Comparison of ENCODE assay signal across 8 cellular contexts in the genomic region with DNA sequence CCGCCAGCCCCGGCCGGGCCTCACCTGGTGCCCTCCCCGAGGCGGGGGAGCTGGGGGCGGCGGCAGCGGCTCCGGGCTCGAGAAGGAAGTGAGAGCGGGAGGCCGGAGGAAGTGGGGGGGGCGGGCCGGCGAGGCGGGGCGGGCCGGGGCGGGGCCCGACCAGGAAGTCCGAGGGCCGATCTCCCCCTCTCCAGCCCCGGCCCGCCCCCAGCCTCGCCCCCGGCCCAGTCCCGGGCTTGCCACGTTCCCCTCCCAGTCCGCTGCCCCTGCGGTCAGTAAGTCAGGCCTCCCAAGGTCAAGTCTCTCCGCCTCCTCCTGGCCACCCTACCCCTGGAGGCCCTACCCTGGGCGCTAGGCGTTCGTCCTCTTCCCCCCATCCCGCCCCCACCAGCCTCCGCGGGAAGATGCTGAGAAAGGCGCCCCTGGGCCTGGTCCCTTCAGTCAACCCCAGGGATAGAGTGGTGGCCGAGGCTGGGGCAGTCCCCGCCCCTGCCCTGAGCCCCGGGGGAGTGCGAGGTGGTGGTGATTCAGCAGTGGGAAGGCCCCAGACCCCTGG. TPM values are rescaled to one million over a fixed set of nuclear protein-coding genes. Genes with fewer than 3 reads are reported as not detected.
A peak's percentile ranks its signal among the peaks of the same experiment; 100 is the strongest.
DNase-seq lines count a peak whose midpoint lies in the region; ATAC-seq and TF ChIP-seq lines count a peak whose summit lies in the region.

A gene (minus strand): TSS at position 90 of the 556 bp plus-strand sequence. CDS start 12,821 bp downstream, outside the sequence.

- peak within 1 kb of the TSS; percentile 43 for H3K27ac ChIP-seq in PC-9

- DNase-seq in D341Med (ENCODE audit: low spot score) (peak; percentile 86), PC-9 (peak; percentile 63 to 70), Right ventricle myocardium inferior (ENCODE audit: missing footprints) (peak; percentile 94), osteocyte (ENCODE audit: extremely low spot score, unreplicated experiment) (peak; percentile 90), cortex of kidney (lab: John Stamatoyannopoulos, UW) (no peak)
- DNase-seq in activated naive CD8-positive, alpha-beta T cell treated with anti-CD3 and anti-CD28 coated beads, Interleukin-2, amount 50 U/mL, for 16 hours (ENCODE audit: low read depth, low spot score): peak; percentile 26

- TF ChIP-seq CTCF in PC-9 (conservative IDR thresholded peaks at IDR 0.05): no peak
- no peak for TF ChIP-seq CTCF in osteocyte (IDR thresholded peaks at IDR 0.05)

- no peaks in the 10 kb centered on the region for H3K9me3 ChIP-seq in PC-9 (ENCODE audit: insufficient read depth, low read depth)

- H3K4me3 ChIP-seq in PC-9: peak within 1 kb of the TSS; percentile 68

- POLR2A ChIA-PET in PC-9 (lab: Charles Lee; ENCODE audit: unreplicated experiment): interaction anchor here (0.6 to 0.7 kb wide), 2 partner anchors 184 to 198 kb away, joined by 4 to 10 read pairs; no protein-coding TSS in a partner anchor

- peak within 1 kb of the TSS; percentile 79 for H2AFZ ChIP-seq in PC-9

- no peaks in the 10 kb centered on the region for H3K27me3 Mint-ChIP-seq in osteocyte (ENCODE audit: unreplicated experiment)

- ATAC-seq in GM19372 (IDR thresholded peaks at IDR 0.05; ENCODE audit: low read depth, unreplicated experiment) (peak; percentile 30), HG03457 (IDR thresholded peaks at IDR 0.05; ENCODE audit: unreplicated experiment) (peak; percentile 32), Right ventricle myocardium inferior (peak; percentile 87)

- no peaks in the 10 kb centered on the region for H4K20me1 ChIP-seq in PC-9 (ENCODE audit: insufficient read depth)

- H3K79me2 ChIP-seq in PC-9 (ENCODE audit: low read depth): peaks cover 25% of the 10 kb centered on the region

- no TSS peak for BruUV-seq in PC-9 (replicated peaks; lab: Mats Ljungman, UMichigan)

- no peaks in the 10 kb centered on the region for H3K9me2 ChIP-seq in PC-9 (ENCODE audit: insufficient read depth)

- intact Hi-C loops in PC-9 (cut with micrococcal nuclease; ENCODE audit: unreplicated experiment) (loop anchor here (1.0 to 2.0 kb wide), 2 partner anchors 25 to 32 kb away; a partner anchor contains a TSS), Right ventricle myocardium inferior (cut with DNase I) (loop anchor here (1.0 kb wide), 1 partner anchor 44 kb away; a partner anchor contains a TSS)

- no peaks in the 10 kb centered on the region for H3K27me3 ChIP-seq in PC-9 (ENCODE audit: insufficient read depth, low read depth)

- peak within 1 kb of the TSS; percentile 94 for H3K27ac Mint-ChIP-seq in osteocyte (ENCODE audit: unreplicated experiment)

- H3K4me1 Mint-ChIP-seq in osteocyte (ENCODE audit: unreplicated experiment): peaks cover 28% of the 10 kb centered on the region

- H3K4me3 Mint-ChIP-seq in osteocyte (ENCODE audit: unreplicated experiment): peak within 1 kb of the TSS; percentile 83

- H3F3A ChIP-seq in PC-9 (ENCODE audit: insufficient read depth, low read depth): no peaks in the 10 kb centered on the region; the same call in 1 of the 2 replicates

- no peaks in the 10 kb centered on the region for H3K36me3 ChIP-seq in PC-9 (ENCODE audit: low read depth)

- CTCF ChIA-PET in PC-9 (lab: Charles Lee): interaction anchor here (0.8 to 2.1 kb wide), 4 partner anchors 13 to 232 kb away, joined by 3 to 7 read pairs (median 4); a partner anchor contains a TSS

- H3K9me3 Mint-ChIP-seq in osteocyte (ENCODE audit: unreplicated experiment): no peaks in the 10 kb centered on the region

- H3K36me3 Mint-ChIP-seq in osteocyte (ENCODE audit: unreplicated experiment): no peaks in the 10 kb centered on the region

- H3K4me2 ChIP-seq in PC-9: peak within 1 kb of the TSS; percentile 87

- peaks cover 10% of the 10 kb centered on the region for H3K4me1 ChIP-seq in PC-9 (replicated peaks; ENCODE audit: insufficient read depth)

RNA-seq across cellular contexts. Expression of the gene that starts here (rescaled TPM):
- 31.0 and 36.1 TPM in 2 replicates for total RNA-seq in PC-9 (2021)
- 25.6 TPM for total RNA-seq in Right ventricle myocardium inferior
- 44.6 and 46.8 TPM in 2 replicates for total RNA-seq in osteocyte

Comparison
In these comparisons a context has a peak if more than half of its experiments do, and no peak if none do; other contexts are left out.
1. ATAC-seq: peak in every context shown above with its lines; median percentile 87 in Right ventricle myocardium inferior; 32 in HG03457; 30 in GM19372.